In genomic region chr17:64938925-64939474, GRCh38 we compare ENCODE assay signal across 2 cellular contexts.
TF ChIP-seq lines count a peak whose summit lies in the region.

No MANE protein-coding gene starts in this region.

TF ChIP-seq in K562, 482 proteins besides CTCF, POLR2A, EP300 and RAD21 (continued from another document and continues in another):
- TF ChIP-seq, protein P1, sequence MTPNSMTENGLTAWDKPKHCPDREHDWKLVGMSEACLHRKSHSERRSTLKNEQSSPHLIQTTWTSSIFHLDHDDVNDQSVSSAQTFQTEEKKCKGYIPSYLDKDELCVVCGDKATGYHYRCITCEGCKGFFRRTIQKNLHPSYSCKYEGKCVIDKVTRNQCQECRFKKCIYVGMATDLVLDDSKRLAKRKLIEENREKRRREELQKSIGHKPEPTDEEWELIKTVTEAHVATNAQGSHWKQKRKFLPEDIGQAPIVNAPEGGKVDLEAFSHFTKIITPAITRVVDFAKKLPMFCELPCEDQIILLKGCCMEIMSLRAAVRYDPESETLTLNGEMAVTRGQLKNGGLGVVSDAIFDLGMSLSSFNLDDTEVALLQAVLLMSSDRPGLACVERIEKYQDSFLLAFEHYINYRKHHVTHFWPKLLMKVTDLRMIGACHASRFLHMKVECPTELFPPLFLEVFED (CRISPR knock-in tag; conservative IDR thresholded peaks at IDR 0.05) = no peak
- TF ChIP-seq XRCC3 (IDR thresholded peaks at IDR 0.05) (no peak), JUN (IDR thresholded peaks at IDR 0.05; ENCODE audit: borderline replicate concordance, low read depth, low read length) (no peak), JUN (CRISPR knock-in tag; IDR thresholded peaks at IDR 0.05; ENCODE audit: borderline replicate concordance) (no peak), ZSCAN29 (IDR thresholded peaks at IDR 0.05) (no peak), TAF7 (tag; IDR thresholded peaks at IDR 0.05) (no peak), HOXB6 (CRISPR knock-in tag; IDR thresholded peaks at IDR 0.05; ENCODE audit: borderline replicate concordance) (no peak), ZNF316 (IDR thresholded peaks at IDR 0.05) (no peak), TFAM (CRISPR knock-in tag; conservative IDR thresholded peaks at IDR 0.05) (no peak), MYC (IDR thresholded peaks at IDR 0.05; ENCODE audit: low read depth, low read length) (no peak), MYC (CRISPR knock-in tag; IDR thresholded peaks at IDR 0.05; ENCODE audit: borderline replicate concordance, low read depth) (no peak), ETS2 (tag; IDR thresholded peaks at IDR 0.05; ENCODE audit: borderline replicate concordance, poor library complexity, severe bottlenecking) (no peak), TCF7 (IDR thresholded peaks at IDR 0.05; ENCODE audit: borderline replicate concordance) (no peak), RNF219 (CRISPR knock-in tag; IDR thresholded peaks at IDR 0.05) (no peak), L3MBTL2 (IDR thresholded peaks at IDR 0.05) (peak; percentile 35; the same call in 1 of the 2 replicates), OTX1 (CRISPR knock-in tag; IDR thresholded peaks at IDR 0.05) (no peak), CC2D1A (IDR thresholded peaks at IDR 0.05) (no peak; the same call in 1 of the 2 replicates), PYGO2 (tag; IDR thresholded peaks at IDR 0.05) (no peak), ZNF76 (CRISPR knock-in tag; IDR thresholded peaks at IDR 0.05; ENCODE audit: borderline replicate concordance) (no peak), ZNF507 (tag; conservative IDR thresholded peaks at IDR 0.05) (no peak), COPS2 (conservative IDR thresholded peaks at IDR 0.05) (no peak), ZC3H8 (IDR thresholded peaks at IDR 0.05) (no peak), ZKSCAN1 (IDR thresholded peaks at IDR 0.05; ENCODE audit: low read depth, low read length) (no peak), SETDB1 (IDR thresholded peaks at IDR 0.05; ENCODE audit: low read length) (no peak), BCL6 (CRISPR knock-in tag; IDR thresholded peaks at IDR 0.05) (no peak), ADNP (tag; IDR thresholded peaks at IDR 0.05) (no peak), GTF2A2 (tag; IDR thresholded peaks at IDR 0.05) (no peak)
- TF ChIP-seq, protein P2, sequence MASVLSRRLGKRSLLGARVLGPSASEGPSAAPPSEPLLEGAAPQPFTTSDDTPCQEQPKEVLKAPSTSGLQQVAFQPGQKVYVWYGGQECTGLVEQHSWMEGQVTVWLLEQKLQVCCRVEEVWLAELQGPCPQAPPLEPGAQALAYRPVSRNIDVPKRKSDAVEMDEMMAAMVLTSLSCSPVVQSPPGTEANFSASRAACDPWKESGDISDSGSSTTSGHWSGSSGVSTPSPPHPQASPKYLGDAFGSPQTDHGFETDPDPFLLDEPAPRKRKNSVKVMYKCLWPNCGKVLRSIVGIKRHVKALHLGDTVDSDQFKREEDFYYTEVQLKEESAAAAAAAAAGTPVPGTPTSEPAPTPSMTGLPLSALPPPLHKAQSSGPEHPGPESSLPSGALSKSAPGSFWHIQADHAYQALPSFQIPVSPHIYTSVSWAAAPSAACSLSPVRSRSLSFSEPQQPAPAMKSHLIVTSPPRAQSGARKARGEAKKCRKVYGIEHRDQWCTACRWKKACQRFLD (CRISPR knock-in tag; IDR thresholded peaks at IDR 0.05) = no peak
- TF ChIP-seq, protein P3, sequence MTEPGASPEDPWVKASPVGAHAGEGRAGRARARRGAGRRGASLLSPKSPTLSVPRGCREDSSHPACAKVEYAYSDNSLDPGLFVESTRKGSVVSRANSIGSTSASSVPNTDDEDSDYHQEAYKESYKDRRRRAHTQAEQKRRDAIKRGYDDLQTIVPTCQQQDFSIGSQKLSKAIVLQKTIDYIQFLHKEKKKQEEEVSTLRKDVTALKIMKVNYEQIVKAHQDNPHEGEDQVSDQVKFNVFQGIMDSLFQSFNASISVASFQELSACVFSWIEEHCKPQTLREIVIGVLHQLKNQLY (CRISPR knock-in tag; conservative IDR thresholded peaks at IDR 0.05) = no peak
- TF ChIP-seq, protein P4, sequence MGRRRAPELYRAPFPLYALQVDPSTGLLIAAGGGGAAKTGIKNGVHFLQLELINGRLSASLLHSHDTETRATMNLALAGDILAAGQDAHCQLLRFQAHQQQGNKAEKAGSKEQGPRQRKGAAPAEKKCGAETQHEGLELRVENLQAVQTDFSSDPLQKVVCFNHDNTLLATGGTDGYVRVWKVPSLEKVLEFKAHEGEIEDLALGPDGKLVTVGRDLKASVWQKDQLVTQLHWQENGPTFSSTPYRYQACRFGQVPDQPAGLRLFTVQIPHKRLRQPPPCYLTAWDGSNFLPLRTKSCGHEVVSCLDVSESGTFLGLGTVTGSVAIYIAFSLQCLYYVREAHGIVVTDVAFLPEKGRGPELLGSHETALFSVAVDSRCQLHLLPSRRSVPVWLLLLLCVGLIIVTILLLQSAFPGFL (CRISPR knock-in tag; IDR thresholded peaks at IDR 0.05) = no peak

TF ChIP-seq in HepG2, 621 proteins besides CTCF, POLR2A, EP300 and RAD21 (continued from another document and continues in another):
- TF ChIP-seq, protein P5, sequence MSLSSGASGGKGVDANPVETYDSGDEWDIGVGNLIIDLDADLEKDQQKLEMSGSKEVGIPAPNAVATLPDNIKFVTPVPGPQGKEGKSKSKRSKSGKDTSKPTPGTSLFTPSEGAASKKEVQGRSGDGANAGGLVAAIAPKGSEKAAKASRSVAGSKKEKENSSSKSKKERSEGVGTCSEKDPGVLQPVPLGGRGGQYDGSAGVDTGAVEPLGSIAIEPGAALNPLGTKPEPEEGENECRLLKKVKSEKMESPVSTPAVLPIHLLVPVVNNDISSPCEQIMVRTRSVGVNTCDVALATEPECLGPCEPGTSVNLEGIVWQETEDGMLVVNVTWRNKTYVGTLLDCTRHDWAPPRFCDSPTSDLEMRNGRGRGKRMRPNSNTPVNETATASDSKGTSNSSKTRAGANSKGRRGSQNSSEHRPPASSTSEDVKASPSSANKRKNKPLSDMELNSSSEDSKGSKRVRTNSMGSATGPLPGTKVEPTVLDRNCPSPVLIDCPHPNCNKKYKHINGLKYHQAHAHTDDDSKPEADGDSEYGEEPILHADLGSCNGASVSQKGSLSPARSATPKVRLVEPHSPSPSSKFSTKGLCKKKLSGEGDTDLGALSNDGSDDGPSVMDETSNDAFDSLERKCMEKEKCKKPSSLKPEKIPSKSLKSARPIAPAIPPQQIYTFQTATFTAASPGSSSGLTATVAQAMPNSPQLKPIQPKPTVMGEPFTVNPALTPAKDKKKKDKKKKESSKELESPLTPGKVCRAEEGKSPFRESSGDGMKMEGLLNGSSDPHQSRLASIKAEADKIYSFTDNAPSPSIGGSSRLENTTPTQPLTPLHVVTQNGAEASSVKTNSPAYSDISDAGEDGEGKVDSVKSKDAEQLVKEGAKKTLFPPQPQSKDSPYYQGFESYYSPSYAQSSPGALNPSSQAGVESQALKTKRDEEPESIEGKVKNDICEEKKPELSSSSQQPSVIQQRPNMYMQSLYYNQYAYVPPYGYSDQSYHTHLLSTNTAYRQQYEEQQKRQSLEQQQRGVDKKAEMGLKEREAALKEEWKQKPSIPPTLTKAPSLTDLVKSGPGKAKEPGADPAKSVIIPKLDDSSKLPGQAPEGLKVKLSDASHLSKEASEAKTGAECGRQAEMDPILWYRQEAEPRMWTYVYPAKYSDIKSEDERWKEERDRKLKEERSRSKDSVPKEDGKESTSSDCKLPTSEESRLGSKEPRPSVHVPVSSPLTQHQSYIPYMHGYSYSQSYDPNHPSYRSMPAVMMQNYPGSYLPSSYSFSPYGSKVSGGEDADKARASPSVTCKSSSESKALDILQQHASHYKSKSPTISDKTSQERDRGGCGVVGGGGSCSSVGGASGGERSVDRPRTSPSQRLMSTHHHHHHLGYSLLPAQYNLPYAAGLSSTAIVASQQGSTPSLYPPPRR (CRISPR knock-in tag; IDR thresholded peaks at IDR 0.05; ENCODE audit: borderline replicate concordance) = no peak
- TF ChIP-seq GATAD2A (CRISPR knock-in tag; IDR thresholded peaks at IDR 0.05) = peak; percentile 42; the same call in 1 of the 2 replicates
- peak; percentile 63; the same call in 1 of the 2 replicates for TF ChIP-seq ZNF607 (CRISPR knock-in tag; IDR thresholded peaks at IDR 0.05; ENCODE audit: borderline replicate concordance)
- TF ChIP-seq HES4 (CRISPR knock-in tag; IDR thresholded peaks at IDR 0.05; ENCODE audit: borderline replicate concordance) = no peak
- TF ChIP-seq XBP1 (CRISPR knock-in tag; IDR thresholded peaks at IDR 0.05) = no peak
- TF ChIP-seq ZFP90 (CRISPR knock-in tag; IDR thresholded peaks at IDR 0.05; ENCODE audit: borderline replicate concordance) = no peak
- no peak for TF ChIP-seq RNF2 (conservative IDR thresholded peaks at IDR 0.05; ENCODE audit: low read depth)
- TF ChIP-seq FLYWCH1 (CRISPR knock-in tag; IDR thresholded peaks at IDR 0.05) = no peak
- TF ChIP-seq ZNF230 (CRISPR knock-in tag; IDR thresholded peaks at IDR 0.05) = no peak
- no peak for TF ChIP-seq FOSL1 (CRISPR knock-in tag; IDR thresholded peaks at IDR 0.05; ENCODE audit: borderline replicate concordance)
- no peak for TF ChIP-seq RNF219 (CRISPR knock-in tag; IDR thresholded peaks at IDR 0.05)
- TF ChIP-seq KLF11 (CRISPR knock-in tag; IDR thresholded peaks at IDR 0.05) = no peak
- no peak for TF ChIP-seq KDM3A (CRISPR knock-in tag; IDR thresholded peaks at IDR 0.05; ENCODE audit: low read depth)
- TF ChIP-seq MTA1 (CRISPR knock-in tag; IDR thresholded peaks at IDR 0.05; ENCODE audit: borderline replicate concordance) = no peak; the same call in 1 of the 2 replicates
- TF ChIP-seq NFIC (IDR thresholded peaks at IDR 0.05; ENCODE audit: low read length) = no peak
- TF ChIP-seq ELF4 (CRISPR knock-in tag; IDR thresholded peaks at IDR 0.05; ENCODE audit: borderline replicate concordance) = no peak
- no peak for TF ChIP-seq IRX3 (CRISPR knock-in tag; IDR thresholded peaks at IDR 0.05; ENCODE audit: borderline replicate concordance, low read depth)
- no peak for TF ChIP-seq PTBP1 (IDR thresholded peaks at IDR 0.05; ENCODE audit: low read depth, low read length, poor library complexity, severe bottlenecking)
- TF ChIP-seq PHB2 (IDR thresholded peaks at IDR 0.05; ENCODE audit: partially characterized antibody) = no peak
- TF ChIP-seq, protein P6, sequence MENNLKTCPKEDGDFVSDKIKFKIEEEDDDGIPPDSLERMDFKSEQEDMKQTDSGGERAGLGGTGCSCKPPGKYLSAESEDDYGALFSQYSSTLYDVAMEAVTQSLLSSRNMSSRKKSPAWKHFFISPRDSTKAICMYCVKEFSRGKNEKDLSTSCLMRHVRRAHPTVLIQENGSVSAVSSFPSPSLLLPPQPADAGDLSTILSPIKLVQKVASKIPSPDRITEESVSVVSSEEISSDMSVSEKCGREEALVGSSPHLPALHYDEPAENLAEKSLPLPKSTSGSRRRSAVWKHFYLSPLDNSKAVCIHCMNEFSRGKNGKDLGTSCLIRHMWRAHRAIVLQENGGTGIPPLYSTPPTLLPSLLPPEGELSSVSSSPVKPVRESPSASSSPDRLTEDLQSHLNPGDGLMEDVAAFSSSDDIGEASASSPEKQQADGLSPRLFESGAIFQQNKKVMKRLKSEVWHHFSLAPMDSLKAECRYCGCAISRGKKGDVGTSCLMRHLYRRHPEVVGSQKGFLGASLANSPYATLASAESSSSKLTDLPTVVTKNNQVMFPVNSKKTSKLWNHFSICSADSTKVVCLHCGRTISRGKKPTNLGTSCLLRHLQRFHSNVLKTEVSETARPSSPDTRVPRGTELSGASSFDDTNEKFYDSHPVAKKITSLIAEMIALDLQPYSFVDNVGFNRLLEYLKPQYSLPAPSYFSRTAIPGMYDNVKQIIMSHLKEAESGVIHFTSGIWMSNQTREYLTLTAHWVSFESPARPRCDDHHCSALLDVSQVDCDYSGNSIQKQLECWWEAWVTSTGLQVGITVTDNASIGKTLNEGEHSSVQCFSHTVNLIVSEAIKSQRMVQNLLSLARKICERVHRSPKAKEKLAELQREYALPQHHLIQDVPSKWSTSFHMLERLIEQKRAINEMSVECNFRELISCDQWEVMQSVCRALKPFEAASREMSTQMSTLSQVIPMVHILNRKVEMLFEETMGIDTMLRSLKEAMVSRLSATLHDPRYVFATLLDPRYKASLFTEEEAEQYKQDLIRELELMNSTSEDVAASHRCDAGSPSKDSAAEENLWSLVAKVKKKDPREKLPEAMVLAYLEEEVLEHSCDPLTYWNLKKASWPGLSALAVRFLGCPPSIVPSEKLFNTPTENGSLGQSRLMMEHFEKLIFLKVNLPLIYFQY (CRISPR knock-in tag; IDR thresholded peaks at IDR 0.05; ENCODE audit: borderline replicate concordance) = no peak
- no peak for TF ChIP-seq ZNF264 (CRISPR knock-in tag; IDR thresholded peaks at IDR 0.05)
- no peak for TF ChIP-seq MAF1 (CRISPR knock-in tag; IDR thresholded peaks at IDR 0.05; ENCODE audit: borderline replicate concordance)
- TF ChIP-seq, protein P7, sequence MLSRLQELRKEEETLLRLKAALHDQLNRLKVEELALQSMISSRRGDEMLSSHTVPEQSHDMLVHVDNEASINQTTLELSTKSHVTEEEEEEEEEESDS (CRISPR knock-in tag; IDR thresholded peaks at IDR 0.05; ENCODE audit: borderline replicate concordance) = no peak
- no peak for TF ChIP-seq HINFP (CRISPR knock-in tag; IDR thresholded peaks at IDR 0.05; ENCODE audit: low read depth)
- no peak for TF ChIP-seq EHMT2 (IDR thresholded peaks at IDR 0.05; ENCODE audit: borderline replicate concordance, low read depth, low read length)
- no peak for TF ChIP-seq ZNF652 (CRISPR knock-in tag; IDR thresholded peaks at IDR 0.05; ENCODE audit: borderline replicate concordance, low read depth)
- TF ChIP-seq AGO2 (optimal IDR thresholded peaks at IDR 0.05; ENCODE audit: low read depth, low read length) = no peak
- no peak for TF ChIP-seq NR2F2 (IDR thresholded peaks at IDR 0.05; ENCODE audit: borderline replicate concordance, low read depth)
- no peak for TF ChIP-seq BRCA1 (CRISPR knock-in tag; IDR thresholded peaks at IDR 0.05)
- TF ChIP-seq ZNF180 (CRISPR knock-in tag; IDR thresholded peaks at IDR 0.05; ENCODE audit: borderline replicate concordance, low read depth) = no peak
- no peak for TF ChIP-seq ZBTB21 (CRISPR knock-in tag; IDR thresholded peaks at IDR 0.05)
- no peak for TF ChIP-seq ZNF30 (CRISPR knock-in tag; IDR thresholded peaks at IDR 0.05)
- no peak for TF ChIP-seq MXI1 (IDR thresholded peaks at IDR 0.05; ENCODE audit: borderline replicate concordance, low read depth, low read length)
- TF ChIP-seq ZFYVE20 (CRISPR knock-in tag; IDR thresholded peaks at IDR 0.05; ENCODE audit: borderline replicate concordance, low read depth) = no peak
